In genomic region chr9:128912270-128912853, GRCh38 we compare ENCODE assay signal across 1 cellular context.
TF ChIP-seq lines count a peak whose summit lies in the region.

No MANE protein-coding gene starts in this region.

TF ChIP-seq in K562, 482 proteins besides CTCF, POLR2A, EP300 and RAD21:
- TF ChIP-seq REST (CRISPR knock-in tag; IDR thresholded peaks at IDR 0.05; ENCODE audit: low read depth) (no peak), EGR1 (conservative IDR thresholded peaks at IDR 0.05) (peak; percentile 41; the same call in 1 of the 2 replicates)
